Comparison of ENCODE assay signal across 18 cellular contexts in the genomic region with DNA sequence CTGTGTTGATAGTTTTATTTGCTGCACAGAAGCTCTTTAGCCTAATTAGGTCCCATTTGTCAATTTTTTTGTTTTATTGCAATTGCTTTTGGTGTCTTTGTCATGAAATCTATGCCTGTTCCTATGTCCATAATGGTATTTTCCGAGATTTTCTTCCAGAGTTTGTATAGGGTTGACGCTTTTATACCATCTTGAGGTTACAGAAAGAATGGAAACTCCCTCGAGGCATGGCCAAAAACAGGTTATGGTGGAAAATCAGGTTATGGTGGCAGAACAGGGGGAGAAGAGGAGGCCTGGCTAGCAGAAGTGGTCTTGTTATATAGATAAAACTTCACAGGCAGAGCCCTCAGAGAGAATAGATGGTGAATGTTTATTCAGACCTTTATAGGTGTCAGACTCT.
"Had no signal": no experiment of that assay in that cellular context is flagged by ENCODE, and none has a peak within 500 bp of the region (broad histone marks: within the 10 kb centered on the region; RNA-seq: fewer than 3 reads in every experiment).

No MANE protein-coding gene starts in this region.

- H3K27me3 ChIP-seq: esophagus muscularis mucosa, gastrocnemius medialis, right atrium auricular region, sigmoid colon, upper lobe of left lung had no signal

- ATAC-seq: gastrocnemius medialis, heart right ventricle, lower lobe of right lung had no signal

- H3K36me3 Mint-ChIP-seq: naive B cell had no signal

- H3K4me1 ChIP-seq: uterus had no signal

- H3K4me3 ChIP-seq: esophagus muscularis mucosa, gastrocnemius medialis, heart right ventricle, left ventricle myocardium inferior, lower lobe of right lung, right atrium auricular region, sigmoid colon, skin epidermis, upper lobe of left lung, uterus had no signal

- H3K36me3 ChIP-seq: esophagus muscularis mucosa, gastrocnemius medialis, heart right ventricle, left ventricle myocardium inferior, lower lobe of right lung, right atrium auricular region, sigmoid colon, upper lobe of left lung, uterus had no signal

- H3K4me3 Mint-ChIP-seq: naive B cell, nephron progenitor cell had no signal

- H3K9me3 Mint-ChIP-seq: naive B cell had no signal

- H3K27ac Mint-ChIP-seq: naive B cell, nephron progenitor cell had no signal

- DNase-seq: effector memory CD4-positive, alpha-beta T cell; gastrocnemius medialis; heart right ventricle; hypothalamus; left ventricle myocardium inferior; lower lobe of right lung; mesenchymal stem cell; naive B cell; nephron progenitor cell; posterior cingulate gyrus; sigmoid colon; stimulated activated naive CD4-positive, alpha-beta T cell; upper lobe of left lung; uterus had no signal

- H3K27ac ChIP-seq: epithelial cell of prostate, esophagus muscularis mucosa, gastrocnemius medialis, heart right ventricle, left ventricle myocardium inferior, lower lobe of right lung, right atrium auricular region, sigmoid colon, skin epidermis, upper lobe of left lung, uterus had no signal

- H3K27me3 Mint-ChIP-seq: naive B cell had no signal

- H3K4me1 Mint-ChIP-seq: naive B cell, nephron progenitor cell had no signal

- H3K9me3 ChIP-seq: esophagus muscularis mucosa, gastrocnemius medialis, heart right ventricle, left ventricle myocardium inferior, lower lobe of right lung, right atrium auricular region, sigmoid colon, upper lobe of left lung, uterus had no signal
